8 cellular contexts compared by ENCODE assay signal in the genomic region with DNA sequence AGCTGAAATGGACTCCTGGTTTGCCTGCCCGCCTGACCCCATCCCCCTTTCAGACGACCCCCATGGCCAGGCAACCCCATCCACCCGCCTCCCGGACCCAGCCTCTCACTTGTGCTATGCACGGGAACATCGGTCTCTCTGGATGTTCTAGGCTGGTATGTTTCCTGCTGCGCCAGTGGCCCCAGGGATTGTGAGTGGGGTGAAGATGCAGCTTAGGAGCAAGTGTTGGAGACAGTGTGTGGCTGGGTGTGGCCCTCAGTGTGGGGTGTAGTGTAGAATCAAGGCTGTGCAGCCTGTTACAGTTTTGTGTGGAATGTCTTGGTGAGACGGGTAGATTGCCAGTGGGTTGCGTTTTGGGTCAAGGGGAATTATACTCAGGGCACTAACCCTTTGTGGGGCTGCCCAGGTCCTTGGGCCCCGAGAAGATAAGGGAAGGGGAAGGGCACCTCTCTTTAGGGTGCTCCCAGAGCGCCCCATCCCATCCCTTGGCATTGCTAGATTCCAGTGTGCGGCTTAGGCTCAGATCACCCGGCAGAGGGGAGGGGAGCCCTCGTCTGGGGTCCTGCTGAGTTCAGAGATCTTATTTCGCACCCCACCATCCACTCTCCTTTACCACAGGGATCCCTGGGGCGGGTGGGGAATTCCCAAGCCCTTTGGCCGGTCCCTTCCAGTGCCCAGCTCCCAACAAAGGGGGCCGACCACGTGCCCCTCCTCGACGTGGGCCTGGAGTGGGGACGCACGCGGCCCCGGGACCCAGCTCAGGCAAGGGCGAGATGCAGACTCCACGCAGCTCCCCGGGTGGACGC. TPM values are rescaled to one million over a fixed set of nuclear protein-coding genes. Genes with fewer than 3 reads are reported as not detected.
A peak's percentile ranks its signal among the peaks of the same experiment; 100 is the strongest.
DNase-seq lines count a peak whose midpoint lies in the region; ATAC-seq, FAIRE-seq and TF ChIP-seq lines count a peak whose summit lies in the region.

No MANE protein-coding gene starts in this region.

- H3K4me3 Mint-ChIP-seq in neural crest cell = peak overlapping the region; percentile 88

- peaks cover 14% of the 10 kb centered on the region; the same call in 1 of the 2 replicates for H4K20me1 ChIP-seq in BLaER1

- no peak for FAIRE-seq in HTR-8/SVneo (lab: Jason Lieb, UNC)

- H3K9me3 Mint-ChIP-seq in neural crest cell = no peaks in the 10 kb centered on the region

- TF ChIP-seq CTCF in neural crest cell (conservative IDR thresholded peaks at IDR 0.05) = no peak

- ATAC-seq in GM19035 (IDR thresholded peaks at IDR 0.05; ENCODE audit: unreplicated experiment) (no peak), HG02885 (IDR thresholded peaks at IDR 0.05; ENCODE audit: poor library complexity, unreplicated experiment) (no peak)

- H3K27ac Mint-ChIP-seq in neural crest cell (ENCODE audit: unreplicated experiment) = peak overlapping the region; percentile 53

- peaks cover 7% of the 10 kb centered on the region for H3K27me3 Mint-ChIP-seq in neural crest cell (ENCODE audit: low read depth)

- peak overlapping the region; percentile 77; the same call in 1 of the 2 replicates for H3K27ac ChIP-seq in BLaER1
- H3K27ac ChIP-seq in effector memory CD4-positive, alpha-beta T cell (ENCODE audit: insufficient read depth, low read length, poor library complexity, severe bottlenecking) = no peak overlapping the region

- H3K4me1 Mint-ChIP-seq in neural crest cell = peaks cover 20% of the 10 kb centered on the region

- peak overlapping the region; percentile 84 for H3K4me3 ChIP-seq in BLaER1
- H3K4me3 ChIP-seq in effector memory CD4-positive, alpha-beta T cell (ENCODE audit: insufficient read depth, low read depth, low read length, poor library complexity, severe bottlenecking) = peak overlapping the region; percentile 69

- peaks cover 40% of the 10 kb centered on the region for H3K27me3 ChIP-seq in BLaER1
- no peaks in the 10 kb centered on the region for H3K27me3 ChIP-seq in effector memory CD4-positive, alpha-beta T cell (replicated peaks; ENCODE audit: control insufficient read depth, insufficient read depth, low read length, poor library complexity, severe bottlenecking)

- no peaks in the 10 kb centered on the region for H3K36me3 ChIP-seq in BLaER1
- no peaks in the 10 kb centered on the region for H3K36me3 ChIP-seq in effector memory CD4-positive, alpha-beta T cell (ENCODE audit: control insufficient read depth, insufficient read depth, low read length)

- DNase-seq in NCI-H69 (lab: John Stamatoyannopoulos, UW) (peak; percentile 70), neural crest cell (ENCODE audit: low read depth, low spot score) (no peak), NCI-H1436 (lab: John Stamatoyannopoulos, UW) (no peak), HTR-8/SVneo (ENCODE audit: insufficient read length, low spot score) (no peak)
- no peak for DNase-seq in effector memory CD4-positive, alpha-beta T cell

- H3K36me3 Mint-ChIP-seq in neural crest cell (ENCODE audit: low read depth) = no peaks in the 10 kb centered on the region

- peak overlapping the region; percentile 77 for H3K9ac ChIP-seq in BLaER1

- H3K4me2 ChIP-seq in BLaER1 = peak overlapping the region; percentile 100

- H3K9me3 ChIP-seq in BLaER1 = no peaks in the 10 kb centered on the region
- H3K9me3 ChIP-seq in effector memory CD4-positive, alpha-beta T cell (ENCODE audit: control insufficient read depth, low read length) = no peaks in the 10 kb centered on the region

- H3K4me1 ChIP-seq in BLaER1 = peaks cover 46% of the 10 kb centered on the region
- peaks cover 32% of the 10 kb centered on the region for H3K4me1 ChIP-seq in effector memory CD4-positive, alpha-beta T cell (ENCODE audit: control insufficient read depth, insufficient read depth, low read length, poor library complexity, severe bottlenecking)

RNA-seq across cellular contexts. Expression of a gene that starts 4.6 kb away (rescaled TPM):
- 19.1 and 19.9 TPM in 2 replicates for total RNA-seq in neural crest cell
